In the genomic region with DNA sequence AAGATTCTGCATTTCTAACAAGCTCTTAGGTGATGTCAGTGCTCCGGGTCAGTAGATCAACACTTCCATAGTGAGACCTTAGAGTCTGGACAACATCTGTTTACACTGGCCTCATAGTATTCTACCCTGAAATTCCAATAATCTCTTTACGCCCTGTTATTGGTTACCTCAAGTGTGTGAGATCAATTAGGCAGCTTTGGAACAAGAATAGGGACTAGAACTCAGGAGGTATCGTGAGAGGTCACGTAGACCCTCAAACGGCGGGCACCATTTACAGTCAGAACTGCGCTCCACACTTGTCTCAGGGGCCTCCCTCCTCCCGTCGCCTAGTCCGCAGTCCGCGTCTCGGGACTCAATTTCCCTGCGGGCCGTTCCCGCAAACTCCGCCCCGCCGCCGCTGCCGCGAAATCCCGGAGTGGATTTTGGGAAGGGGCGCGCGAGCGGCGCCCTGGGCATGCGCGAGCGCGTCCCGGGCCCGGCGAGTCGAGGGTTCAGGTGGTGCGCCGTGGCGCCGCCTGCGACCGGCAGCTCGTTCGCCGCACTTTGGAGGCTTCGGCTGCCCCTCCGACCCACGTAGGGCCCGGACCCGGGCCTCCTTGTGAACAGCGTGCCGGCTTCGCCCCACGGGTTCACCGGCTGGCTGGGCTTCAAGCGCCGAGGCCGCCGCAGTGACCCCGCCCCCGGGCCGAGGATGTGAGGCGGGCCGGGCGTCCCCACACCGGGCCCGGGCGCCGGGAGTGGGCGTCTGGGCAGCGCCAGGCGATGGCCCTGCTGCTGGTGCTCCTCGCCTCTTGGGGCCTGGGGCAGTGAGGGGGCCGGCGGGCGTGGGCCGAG, we compare ENCODE assay signal across 1 cellular context.
TF ChIP-seq lines count a peak whose summit lies in the region.

TSS of gene PLEKHA8 (plus strand) at position 498 of the 834 bp plus-strand sequence. CDS start 351 bp downstream, outside the sequence.

TF ChIP-seq in WTC11, 78 proteins besides CTCF, POLR2A, EP300 and RAD21 (continued from another document):
- TF ChIP-seq PRDM15 (CRISPR knock-in tag; IDR thresholded peaks at IDR 0.05) (peak; percentile 100), ESRRA (CRISPR knock-in tag; IDR thresholded peaks at IDR 0.05; ENCODE audit: borderline replicate concordance) (peak; percentile 38; the same call in 1 of the 2 replicates), GABPB1 (CRISPR knock-in tag; IDR thresholded peaks at IDR 0.05) (peak; percentile 66; the same call in 1 of the 2 replicates), GRHL2 (CRISPR knock-in tag; IDR thresholded peaks at IDR 0.05; ENCODE audit: insufficient replicate concordance, severe bottlenecking) (no peak), ZNF281 (CRISPR knock-in tag; IDR thresholded peaks at IDR 0.05) (no peak), KAT7 (CRISPR knock-in tag; IDR thresholded peaks at IDR 0.05; ENCODE audit: borderline replicate concordance) (peak; percentile 87; the same call in 1 of the 2 replicates)
- TF ChIP-seq, protein P1, sequence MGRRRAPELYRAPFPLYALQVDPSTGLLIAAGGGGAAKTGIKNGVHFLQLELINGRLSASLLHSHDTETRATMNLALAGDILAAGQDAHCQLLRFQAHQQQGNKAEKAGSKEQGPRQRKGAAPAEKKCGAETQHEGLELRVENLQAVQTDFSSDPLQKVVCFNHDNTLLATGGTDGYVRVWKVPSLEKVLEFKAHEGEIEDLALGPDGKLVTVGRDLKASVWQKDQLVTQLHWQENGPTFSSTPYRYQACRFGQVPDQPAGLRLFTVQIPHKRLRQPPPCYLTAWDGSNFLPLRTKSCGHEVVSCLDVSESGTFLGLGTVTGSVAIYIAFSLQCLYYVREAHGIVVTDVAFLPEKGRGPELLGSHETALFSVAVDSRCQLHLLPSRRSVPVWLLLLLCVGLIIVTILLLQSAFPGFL (CRISPR knock-in tag; IDR thresholded peaks at IDR 0.05; ENCODE audit: borderline replicate concordance), result no peak
